21 cellular contexts compared by ENCODE assay signal in the genomic region with DNA sequence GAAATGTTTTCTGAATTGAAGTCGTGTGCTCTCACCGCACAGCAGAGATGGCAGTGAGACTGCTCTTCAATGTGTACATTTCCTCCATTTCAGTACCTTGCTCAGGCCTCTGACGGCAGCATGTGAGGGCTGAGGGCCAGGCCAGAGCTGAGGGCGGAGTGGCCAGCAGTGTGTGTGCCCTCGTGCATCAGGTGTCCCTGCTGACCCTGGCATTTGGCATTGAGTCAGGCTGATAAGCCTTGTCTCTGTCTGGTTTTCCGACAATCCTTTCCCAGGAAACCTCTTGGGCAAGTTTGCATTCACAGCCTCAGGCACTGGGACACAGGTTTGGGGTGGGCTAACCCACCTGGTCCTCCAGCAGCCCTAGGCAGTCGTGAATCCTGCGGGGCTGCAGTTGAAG.
A peak's percentile ranks its signal among the peaks of the same experiment; 100 is the strongest.
DNase-seq lines count a peak whose midpoint lies in the region; ATAC-seq, FAIRE-seq and TF ChIP-seq lines count a peak whose summit lies in the region.
"Had no signal": no experiment of that assay in that cellular context is flagged by ENCODE, and none has a peak within 500 bp of the region (broad histone marks: within the 10 kb centered on the region; RNA-seq: fewer than 3 reads in every experiment).

No MANE protein-coding gene starts in this region.

- H3K27me3 Mint-ChIP-seq in natural killer cell (ENCODE audit: low read depth in 2 of 2) (peaks cover 0 to 3% of the 10 kb centered on the region in 2 donors), T-cell (peaks cover 4 to 12% of the 10 kb centered on the region in 2 donors)
- H3K27me3 Mint-ChIP-seq: activated naive CD4-positive, alpha-beta T cell treated with anti-CD3 and anti-CD28 coated beads, Interleukin-2, amount 10 ng/mL, durations not matched to agents 7 days and 5 days had no signal

- H3K4me1 ChIP-seq in HUES6 (ENCODE audit: control insufficient read depth, insufficient read depth, low read length): peaks cover 35% of the 10 kb centered on the region; the same call in 1 of the 2 replicates
- H3K4me1 ChIP-seq in GM12878 (ENCODE audit: control insufficient read depth, insufficient read depth, low read length): no peaks in the 10 kb centered on the region; the same call in 1 of the 2 replicates
- H3K4me1 ChIP-seq in hepatocyte (ENCODE audit: insufficient read depth): peaks cover 25% of the 10 kb centered on the region
- H3K4me1 ChIP-seq in small intestine (ENCODE audit: control insufficient read depth in 2 of 2, insufficient read depth in 1 of 2, low read depth in 1 of 2, low read length in 1 of 2): peaks cover 4 to 5% of the 10 kb centered on the region in 2 donors

- intact Hi-C loops in GM12878 (cut with micrococcal nuclease; ENCODE audit: unreplicated experiment): no loop called here
- intact Hi-C loops in natural killer cell (cut with micrococcal nuclease): no loop called here

- H3K9me2 ChIP-seq in hepatocyte (replicated peaks; ENCODE audit: insufficient read depth): no peaks in the 10 kb centered on the region

- H3K4me2 ChIP-seq in GM12878 (ENCODE audit: control insufficient read depth, insufficient read depth) (no peak overlapping the region), hepatocyte (peak overlapping the region; percentile 66)

- H3K4me3 ChIP-seq in HUES6 (ENCODE audit: low read depth, low read length): no peak overlapping the region
- H3K4me3 ChIP-seq in GM12878: no peak overlapping the region
- no peak overlapping the region for H3K4me3 ChIP-seq in hepatocyte
- no peak overlapping the region for H3K4me3 ChIP-seq in small intestine (ENCODE audit: low read depth in 1 of 2, low read length in 2 of 2)
- H3K4me3 ChIP-seq: pancreas had no signal

- no peak for TF ChIP-seq CTCF in GM12878 (IDR thresholded peaks at IDR 0.05 in 2 of 3, conservative IDR thresholded peaks at IDR 0.05 in 1 of 3; ENCODE audit: control insufficient read depth in 2 of 3, extremely low read depth in 1 of 3, insufficient read depth in 1 of 3, low read depth in 3 of 3, low read length in 3 of 3)
- no peak for TF ChIP-seq CTCF in hepatocyte (IDR thresholded peaks at IDR 0.05; ENCODE audit: poor library complexity)
- no peak for TF ChIP-seq CTCF in natural killer cell (IDR thresholded peaks at IDR 0.05)

- 45% methylated on average over 8 of the region's 8 CpGs for WGBS in GM12878 (ENCODE audit: insufficient coverage, insufficient replicate concordance, low lambda C conversion rate, missing lambda C conversion rate)
- WGBS in hepatocyte (ENCODE audit: low lambda C conversion rate, missing lambda C conversion rate): 79% methylated on average over 8 of the region's 8 CpGs
- WGBS in small intestine, 3 donors: 54 to 82% (median 66%) methylated on average over 8 of the region's 8 CpGs

- H3K4me3 Mint-ChIP-seq in natural killer cell: no peak overlapping the region
- no peak overlapping the region for H3K4me3 Mint-ChIP-seq in T-cell
- H3K4me3 Mint-ChIP-seq: activated CD8-positive, alpha-beta memory T cell treated with anti-CD3 and anti-CD28 coated beads, Interleukin-2, amount 10 ng/mL, durations not matched to agents 7 days and 5 days; activated naive CD4-positive, alpha-beta T cell treated with anti-CD3 and anti-CD28 coated beads, Interleukin-2, amount 10 ng/mL, durations not matched to agents 7 days and 5 days; CD4-positive, alpha-beta T cell; central memory CD8-positive, alpha-beta T cell; natural killer cell treated with Interleukin-12 subunit alpha and Interleukin-12 subunit beta and Interleukin-15 and Interleukin-18, amount 100 ng/mL, for 72 hours had no signal

- SMC1A ChIA-PET in GM12878 (lab: Charles Lee; ENCODE audit: uncharacterized antibody, unreplicated experiment): interaction anchor here (1.0 kb wide), 2 partner anchors 20 to 48 kb away, joined by 3 to 4 read pairs; no protein-coding TSS in a partner anchor

- BruUV-seq in GM12878 (replicated peaks; lab: Mats Ljungman, UMichigan): no TSS peak

- CTCF ChIA-PET in GM12878 (lab: Yijun Ruan, JAX): no interaction called here
- CTCF ChIA-PET in T-cell (lab: Charles Lee): no interaction called here

- no peaks in the 10 kb centered on the region for H3K79me2 ChIP-seq in GM12878 (ENCODE audit: control insufficient read depth, insufficient read depth, low read length)
- H3K79me2 ChIP-seq in hepatocyte: no peaks in the 10 kb centered on the region

- DNase-seq in GM12878 (ENCODE audit: low read depth, low spot score) (no peak), hepatocyte (ENCODE audit: low spot score) (no peak), small intestine (peak; percentile 57), natural killer cell (no peak), T-cell (no peak), GM19240 (ENCODE audit: insufficient read length, low spot score) (no peak)
- DNase-seq: activated CD4-positive, alpha-beta T cell treated with anti-CD3 and anti-CD28 coated beads for 4 hours; activated CD8-positive, alpha-beta memory T cell treated with anti-CD3 and anti-CD28 coated beads, Interleukin-2, amount 10 ng/mL, durations not matched to agents 7 days and 5 days; activated naive CD4-positive, alpha-beta T cell treated with anti-CD3 and anti-CD28 coated beads, Interleukin-2, amount 10 ng/mL, durations not matched to agents 7 days and 5 days; CD4-positive, alpha-beta T cell; foreskin melanocyte; hypothalamus; KBM-7; NCI-H1930; NCI-H2227 treated with DMSO at 0.1 percent for 48 hours; NCI-H748 treated with DMSO at 0.1 percent for 48 hours; pancreas had no signal

- RAD21 ChIA-PET in GM12878 (lab: Charles Lee; ENCODE audit: unreplicated experiment): no interaction called here

- no peak for FAIRE-seq in GM12878 (lab: Jason Lieb, UNC)
- no peak for FAIRE-seq in small intestine (lab: Jason Lieb, UNC)
- FAIRE-seq: pancreas had no signal

- in situ Hi-C loops in GM12878 (cut with MboI): no loop called here

- H3K36me3 ChIP-seq in HUES6 (ENCODE audit: control insufficient read depth, insufficient read depth, low read length) (no peaks in the 10 kb centered on the region), GM12878 (ENCODE audit: control insufficient read depth in 2 of 2, insufficient read depth in 2 of 2, low read length in 1 of 2) (no peaks in the 10 kb centered on the region), hepatocyte (replicated peaks; ENCODE audit: insufficient read depth, low read depth) (no peaks in the 10 kb centered on the region), small intestine (ENCODE audit: control insufficient read depth in 2 of 2, insufficient read depth in 2 of 2, low read length in 2 of 2) (no peaks in the 10 kb centered on the region)
- H3K36me3 ChIP-seq: pancreas had no signal

- ATAC-seq in GM12878 (peak; percentile 21; the same call in 2 of the 3 replicates), natural killer cell (no peak), HG03460 (IDR thresholded peaks at IDR 0.05; ENCODE audit: unreplicated experiment) (no peak), T-cell (replicated peaks in 1 of 4) (no peak)
- ATAC-seq: activated CD8-positive, alpha-beta memory T cell treated with anti-CD3 and anti-CD28 coated beads, Interleukin-2, amount 10 ng/mL, durations not matched to agents 7 days and 5 days had no signal

- TF ChIP-seq POLR2A in GM12878 (IDR thresholded peaks at IDR 0.05; ENCODE audit: low read depth, low read length): no peak

- H3K9me3 ChIP-seq in HUES6 (ENCODE audit: control insufficient read depth, insufficient read depth, low read depth, low read length): no peaks in the 10 kb centered on the region
- no peaks in the 10 kb centered on the region for H3K9me3 ChIP-seq in GM12878 (replicated peaks; ENCODE audit: control insufficient read depth, insufficient read depth, low read length)
- H3K9me3 ChIP-seq in hepatocyte (ENCODE audit: low read depth): no peaks in the 10 kb centered on the region
- no peaks in the 10 kb centered on the region for H3K9me3 ChIP-seq in small intestine (ENCODE audit: control insufficient read depth, low read depth)
- H3K9me3 ChIP-seq: pancreas had no signal

- no peaks in the 10 kb centered on the region for H3K36me3 Mint-ChIP-seq in natural killer cell
- H3K36me3 Mint-ChIP-seq in T-cell: no peaks in the 10 kb centered on the region
- H3K36me3 Mint-ChIP-seq: activated CD8-positive, alpha-beta memory T cell treated with anti-CD3 and anti-CD28 coated beads, Interleukin-2, amount 10 ng/mL, durations not matched to agents 7 days and 5 days; activated naive CD4-positive, alpha-beta T cell treated with anti-CD3 and anti-CD28 coated beads, Interleukin-2, amount 10 ng/mL, durations not matched to agents 7 days and 5 days; natural killer cell treated with Interleukin-12 subunit alpha and Interleukin-12 subunit beta and Interleukin-15 and Interleukin-18, amount 100 ng/mL, for 72 hours had no signal

- H3K27ac Mint-ChIP-seq in natural killer cell: no peak overlapping the region
- H3K27ac Mint-ChIP-seq in T-cell: no peak overlapping the region
- H3K27ac Mint-ChIP-seq: activated CD8-positive, alpha-beta memory T cell treated with anti-CD3 and anti-CD28 coated beads, Interleukin-2, amount 10 ng/mL, durations not matched to agents 7 days and 5 days; activated naive CD4-positive, alpha-beta T cell treated with anti-CD3 and anti-CD28 coated beads, Interleukin-2, amount 10 ng/mL, durations not matched to agents 7 days and 5 days; CD4-positive, alpha-beta T cell; natural killer cell treated with Interleukin-12 subunit alpha and Interleukin-12 subunit beta and Interleukin-15 and Interleukin-18, amount 100 ng/mL, for 72 hours had no signal

- H3K27me3 ChIP-seq in HUES6 (ENCODE audit: control insufficient read depth, insufficient read depth, low read length) (no peaks in the 10 kb centered on the region), GM12878 (replicated peaks in 1 of 2; ENCODE audit: control insufficient read depth in 2 of 2, insufficient read depth in 2 of 2, low read length in 1 of 2) (no peaks in the 10 kb centered on the region), hepatocyte (no peaks in the 10 kb centered on the region), small intestine (ENCODE audit: control insufficient read depth in 2 of 2, insufficient read depth in 2 of 2, low read length in 2 of 2) (no peaks in the 10 kb centered on the region)

- H3K9ac ChIP-seq in HUES6 (ENCODE audit: low read length) (peak overlapping the region; percentile 51), GM12878 (ENCODE audit: control insufficient read depth, insufficient read depth, low read length) (no peak overlapping the region)

- H3K4me1 Mint-ChIP-seq in natural killer cell (no peaks in the 10 kb centered on the region), T-cell (no peaks in the 10 kb centered on the region)
- H3K4me1 Mint-ChIP-seq: activated CD8-positive, alpha-beta memory T cell treated with anti-CD3 and anti-CD28 coated beads, Interleukin-2, amount 10 ng/mL, durations not matched to agents 7 days and 5 days; activated naive CD4-positive, alpha-beta T cell treated with anti-CD3 and anti-CD28 coated beads, Interleukin-2, amount 10 ng/mL, durations not matched to agents 7 days and 5 days; central memory CD8-positive, alpha-beta T cell had no signal

- H3K9me3 Mint-ChIP-seq in natural killer cell (no peaks in the 10 kb centered on the region), T-cell (no peaks in the 10 kb centered on the region)
- H3K9me3 Mint-ChIP-seq: activated naive CD4-positive, alpha-beta T cell treated with anti-CD3 and anti-CD28 coated beads, Interleukin-2, amount 10 ng/mL, durations not matched to agents 7 days and 5 days; CD4-positive, alpha-beta T cell; central memory CD8-positive, alpha-beta T cell; natural killer cell treated with Interleukin-12 subunit alpha and Interleukin-12 subunit beta and Interleukin-15 and Interleukin-18, amount 100 ng/mL, for 72 hours had no signal

- H2AFZ ChIP-seq in GM12878 (ENCODE audit: control insufficient read depth, low read depth, low read length) (no peak overlapping the region), hepatocyte (peak overlapping the region; percentile 3)

- no peak for TF ChIP-seq RAD21 in GM12878 (IDR thresholded peaks at IDR 0.05; ENCODE audit: insufficient read depth, low read depth, low read length)

- no peak for TF ChIP-seq EP300 in GM12878 (IDR thresholded peaks at IDR 0.05; ENCODE audit: borderline replicate concordance in 1 of 2, control insufficient read depth in 1 of 2, low read depth in 2 of 2, low read length in 2 of 2)

- H3K27ac ChIP-seq in HUES6 (ENCODE audit: low read depth, low read length): no peak overlapping the region
- H3K27ac ChIP-seq in GM12878 (ENCODE audit: control insufficient read depth, insufficient read depth): no peak overlapping the region
- H3K27ac ChIP-seq in hepatocyte: peak overlapping the region; percentile 86
- peak overlapping the region in 1 of 2 donors; percentile 44 for H3K27ac ChIP-seq in small intestine (ENCODE audit: low read depth in 1 of 2, low read length in 1 of 2)
- H3K27ac ChIP-seq: pancreas had no signal

- H4K20me1 ChIP-seq in GM12878 (ENCODE audit: control insufficient read depth, insufficient read depth) (no peaks in the 10 kb centered on the region), hepatocyte (ENCODE audit: insufficient read depth, poor library complexity, severe bottlenecking) (no peaks in the 10 kb centered on the region)

- POLR2A ChIA-PET in GM12878 (lab: Charles Lee) (no interaction called here), T-cell (lab: Charles Lee) (no interaction called here)
